ENCODE assay signal across 1 cellular context in genomic region chr14:88562831-88563686, GRCh38.
TF ChIP-seq lines count a peak whose summit lies in the region.

TSS of gene ZC3H14 (plus strand) at chr14:88563037. CDS start at chr14:88563134, 97 bp downstream.

TF ChIP-seq in HepG2, 621 proteins besides CTCF, POLR2A, EP300 and RAD21 (continued from another document and continues in another):
- TF ChIP-seq RNF219 (CRISPR knock-in tag; IDR thresholded peaks at IDR 0.05) (no peak), GLI4 (CRISPR knock-in tag; IDR thresholded peaks at IDR 0.05; ENCODE audit: borderline replicate concordance) (peak; percentile 97), ZHX1 (CRISPR knock-in tag; IDR thresholded peaks at IDR 0.05; ENCODE audit: low read depth) (peak; percentile 57), BRCA1 (CRISPR knock-in tag; IDR thresholded peaks at IDR 0.05) (0 out of 2 replicates have a peak, but pooled peaks have one; percentile 30), HIVEP1 (CRISPR knock-in tag; IDR thresholded peaks at IDR 0.05) (peak; percentile 39; the same call in 1 of the 2 replicates), YEATS4 (CRISPR knock-in tag; IDR thresholded peaks at IDR 0.05; ENCODE audit: borderline replicate concordance) (peak; percentile 97), SMC3 (IDR thresholded peaks at IDR 0.05; ENCODE audit: low read length) (no peak), TERF1 (CRISPR knock-in tag; IDR thresholded peaks at IDR 0.05) (0 out of 2 replicates have a peak, but pooled peaks have one; percentile 37), TFE3 (CRISPR knock-in tag; IDR thresholded peaks at IDR 0.05) (peak; percentile 10; the same call in 1 of the 2 replicates), HDAC1 (CRISPR knock-in tag; IDR thresholded peaks at IDR 0.05) (peak; percentile 94), ZNF275 (CRISPR knock-in tag; IDR thresholded peaks at IDR 0.05; ENCODE audit: borderline replicate concordance) (peak; percentile 86), ZNF83 (CRISPR knock-in tag; IDR thresholded peaks at IDR 0.05; ENCODE audit: borderline replicate concordance) (0 out of 2 replicates have a peak, but pooled peaks have one; percentile 88), MAF1 (CRISPR knock-in tag; IDR thresholded peaks at IDR 0.05; ENCODE audit: borderline replicate concordance) (peak; percentile 70; the same call in 1 of the 2 replicates), KDM1A (CRISPR knock-in tag; IDR thresholded peaks at IDR 0.05) (peak; percentile 24; the same call in 1 of the 2 replicates), DNMT1 (CRISPR knock-in tag; IDR thresholded peaks at IDR 0.05) (0 out of 2 replicates have a peak, but pooled peaks have one; percentile 24), ZNF800 (CRISPR knock-in tag; IDR thresholded peaks at IDR 0.05) (peak; percentile 87), ZFP37 (CRISPR knock-in tag; IDR thresholded peaks at IDR 0.05; ENCODE audit: borderline replicate concordance) (no peak; the same call in 1 of the 2 replicates), NCOA5 (CRISPR knock-in tag; IDR thresholded peaks at IDR 0.05) (no peak), ZNF687 (CRISPR knock-in tag; IDR thresholded peaks at IDR 0.05) (peak; percentile 93), RFXANK (CRISPR knock-in tag; IDR thresholded peaks at IDR 0.05) (no peak), PTBP1 (IDR thresholded peaks at IDR 0.05; ENCODE audit: low read depth, low read length, poor library complexity, severe bottlenecking) (peak; percentile 60), ZNF382 (CRISPR knock-in tag; IDR thresholded peaks at IDR 0.05; ENCODE audit: borderline replicate concordance) (no peak), ZNF749 (CRISPR knock-in tag; IDR thresholded peaks at IDR 0.05; ENCODE audit: borderline replicate concordance) (peak; percentile 50; the same call in 1 of the 2 replicates), THAP8 (CRISPR knock-in tag; IDR thresholded peaks at IDR 0.05; ENCODE audit: borderline replicate concordance) (peak; percentile 79; the same call in 1 of the 2 replicates), ZFP41 (CRISPR knock-in tag; IDR thresholded peaks at IDR 0.05; ENCODE audit: borderline replicate concordance) (peak; percentile 53; the same call in 1 of the 2 replicates), ZNF562 (CRISPR knock-in tag; IDR thresholded peaks at IDR 0.05; ENCODE audit: borderline replicate concordance) (peak; percentile 23; the same call in 1 of the 2 replicates), RNF2 (conservative IDR thresholded peaks at IDR 0.05; ENCODE audit: low read depth) (peak; percentile 60; the same call in 1 of the 2 replicates), MTERF4 (CRISPR knock-in tag; IDR thresholded peaks at IDR 0.05) (no peak; the same call in none of the 2 replicates), ZMAT5 (CRISPR knock-in tag; IDR thresholded peaks at IDR 0.05; ENCODE audit: borderline replicate concordance, low read depth) (no peak), MEF2D (CRISPR knock-in tag; IDR thresholded peaks at IDR 0.05) (no peak), SKI (IDR thresholded peaks at IDR 0.05; ENCODE audit: partially characterized antibody) (no peak), ZNF33A (CRISPR knock-in tag; IDR thresholded peaks at IDR 0.05; ENCODE audit: borderline replicate concordance) (peak; percentile 68; the same call in 1 of the 2 replicates), NFE2L2 (IDR thresholded peaks at IDR 0.05; ENCODE audit: low read length) (no peak), REXO4 (CRISPR knock-in tag; IDR thresholded peaks at IDR 0.05; ENCODE audit: borderline replicate concordance) (no peak; the same call in 1 of the 2 replicates), SPEN (CRISPR knock-in tag; IDR thresholded peaks at IDR 0.05; ENCODE audit: low read depth) (peak; percentile 88), ZNF792 (CRISPR knock-in tag; IDR thresholded peaks at IDR 0.05) (peak; percentile 17; the same call in 1 of the 2 replicates), ZNF740 (CRISPR knock-in tag; IDR thresholded peaks at IDR 0.05) (no peak), ZNF772 (CRISPR knock-in tag; IDR thresholded peaks at IDR 0.05) (peak; percentile 86; the same call in 1 of the 2 replicates), ZFYVE20 (CRISPR knock-in tag; IDR thresholded peaks at IDR 0.05; ENCODE audit: borderline replicate concordance, low read depth) (0 out of 2 replicates have a peak, but pooled peaks have one; percentile 30), ZNF235 (CRISPR knock-in tag; IDR thresholded peaks at IDR 0.05; ENCODE audit: borderline replicate concordance) (peak; percentile 97; the same call in 1 of the 2 replicates), MXD1 (CRISPR knock-in tag; IDR thresholded peaks at IDR 0.05) (peak; percentile 93)
